8 cellular contexts compared by ENCODE assay signal in genomic region chr7:86939197-86939814, GRCh38.
DNase-seq lines count a peak whose midpoint lies in the region; ATAC-seq, FAIRE-seq and TF ChIP-seq lines count a peak whose summit lies in the region.

No MANE protein-coding gene starts in this region.

- peak; percentile 88 for TF ChIP-seq RAD21 in GM12878 (IDR thresholded peaks at IDR 0.05; ENCODE audit: insufficient read depth, low read depth, low read length)

- CTCF ChIA-PET in PC-3 (lab: Charles Lee) (no interaction called here), GM12878 (lab: Yijun Ruan, JAX) (interaction anchor here (0.7 to 3.3 kb wide), 2 partner anchors 131 to 209 kb away, joined by 3 to 23 read pairs; no protein-coding TSS in a partner anchor)

- H3K36me3 ChIP-seq in PC-3 (ENCODE audit: low read depth, low read length) (no peaks in the 10 kb centered on the region), GM12878 (ENCODE audit: control insufficient read depth in 2 of 2, insufficient read depth in 2 of 2, low read length in 1 of 2) (no peaks in the 10 kb centered on the region)

- ATAC-seq in GM21515 (IDR thresholded peaks at IDR 0.05; ENCODE audit: unreplicated experiment) = peak; percentile 77
- ATAC-seq in PC-3 = peak; percentile 52
- ATAC-seq in GM12878 = peak; percentile 88
- ATAC-seq in stimulated activated naive B cell treated with anti-CD40 and anti-IgM and Interleukin-4, amounts not matched to agents 10 μg/mL and 1 μg/mL and 100 μg/mL, for 72 hours (replicated peaks) = peak; percentile 64 to 72

- RAD21 ChIA-PET in GM12878 (lab: Charles Lee; ENCODE audit: unreplicated experiment) = interaction anchor here (0.9 to 1.6 kb wide), 2 partner anchors 12 to 209 kb away, joined by 3 to 5 read pairs; no protein-coding TSS in a partner anchor

- intact Hi-C loops in PC-3 (cut with micrococcal nuclease) (loop anchor here (1.0 kb wide), 3 partner anchors 13 to 209 kb away; no protein-coding TSS in a partner anchor), GM12878 (cut with micrococcal nuclease; ENCODE audit: unreplicated experiment) (loop anchor here (1.0 to 2.0 kb wide), 2 partner anchors 209 to 297 kb away; no protein-coding TSS in a partner anchor)

- peak; percentile 55 to 78 for DNase-seq in NCI-H524 (lab: John Stamatoyannopoulos, UW)
- DNase-seq in NCI-H524 treated with DMSO at 0.1 percent for 48 hours (lab: John Stamatoyannopoulos, UW) = no peak
- peak; percentile 58 for DNase-seq in KBM-7
- peak; percentile 87 for DNase-seq in PC-3
- peak; percentile 40 for DNase-seq in GM12878 (ENCODE audit: low read depth, low spot score)
- no peak for DNase-seq in stimulated activated naive B cell treated with anti-CD40 and anti-IgM and Interleukin-4, amounts not matched to agents 10 μg/mL and 1 μg/mL and 100 μg/mL, for 72 hours

- H3K27me3 Mint-ChIP-seq in stimulated activated naive B cell treated with anti-CD40 and anti-IgM and Interleukin-4, amounts not matched to agents 10 μg/mL and 1 μg/mL and 100 μg/mL, for 72 hours = no peaks in the 10 kb centered on the region

- H3K36me3 Mint-ChIP-seq in stimulated activated naive B cell treated with anti-CD40 and anti-IgM and Interleukin-4, amounts not matched to agents 10 μg/mL and 1 μg/mL and 100 μg/mL, for 72 hours = no peaks in the 10 kb centered on the region

- no peaks in the 10 kb centered on the region for H3K9me2 ChIP-seq in PC-3 (replicated peaks; ENCODE audit: low read length)

- TF ChIP-seq POLR2A in GM12878 (IDR thresholded peaks at IDR 0.05; ENCODE audit: low read depth, low read length) = no peak

- H3K9me3 ChIP-seq in PC-3 (ENCODE audit: low read length) (no peaks in the 10 kb centered on the region), GM12878 (replicated peaks; ENCODE audit: control insufficient read depth, insufficient read depth, low read length) (no peaks in the 10 kb centered on the region)

- H3K4me1 Mint-ChIP-seq in stimulated activated naive B cell treated with anti-CD40 and anti-IgM and Interleukin-4, amounts not matched to agents 10 μg/mL and 1 μg/mL and 100 μg/mL, for 72 hours = peaks cover 0 to 2% of the 10 kb centered on the region in 2 donors

- H3K9me3 Mint-ChIP-seq in stimulated activated naive B cell treated with anti-CD40 and anti-IgM and Interleukin-4, amounts not matched to agents 10 μg/mL and 1 μg/mL and 100 μg/mL, for 72 hours = no peaks in the 10 kb centered on the region

- H3K4me3 ChIP-seq in PC-3 (ENCODE audit: low read length) (no peak overlapping the region), GM12878 (no peak overlapping the region)

- SMC1A ChIA-PET in GM12878 (lab: Charles Lee; ENCODE audit: uncharacterized antibody, unreplicated experiment) = no interaction called here

- H3K27ac Mint-ChIP-seq in stimulated activated naive B cell treated with anti-CD40 and anti-IgM and Interleukin-4, amounts not matched to agents 10 μg/mL and 1 μg/mL and 100 μg/mL, for 72 hours = no peak overlapping the region

- TF ChIP-seq CTCF in PC-3 (conservative IDR thresholded peaks at IDR 0.05; ENCODE audit: low read depth, low read length) (peak; percentile 84), GM12878 (IDR thresholded peaks at IDR 0.05 in 2 of 3, conservative IDR thresholded peaks at IDR 0.05 in 1 of 3; ENCODE audit: control insufficient read depth in 2 of 3, extremely low read depth in 1 of 3, insufficient read depth in 1 of 3, low read depth in 3 of 3, low read length in 3 of 3) (peak; percentile 57 to 71 (median 69); a peak in 5 of 6 replicates)

- H3K4me2 ChIP-seq in PC-3 (ENCODE audit: low read length) (no peak overlapping the region), GM12878 (ENCODE audit: control insufficient read depth, insufficient read depth) (no peak overlapping the region)

- H3F3A ChIP-seq in PC-3 (ENCODE audit: low read length, unreplicated experiment) = no peaks in the 10 kb centered on the region

- H2AFZ ChIP-seq in PC-3 (ENCODE audit: low read length) (no peak overlapping the region), GM12878 (ENCODE audit: control insufficient read depth, low read depth, low read length) (no peak overlapping the region)

- H4K20me1 ChIP-seq in PC-3 (ENCODE audit: low read length) (no peaks in the 10 kb centered on the region), GM12878 (ENCODE audit: control insufficient read depth, insufficient read depth) (no peaks in the 10 kb centered on the region)

- WGBS in GM12878 (ENCODE audit: insufficient coverage, insufficient replicate concordance, low lambda C conversion rate, missing lambda C conversion rate) = 23% methylated on average over 3 of the region's 3 CpGs

- TF ChIP-seq EP300 in GM12878 (IDR thresholded peaks at IDR 0.05; ENCODE audit: borderline replicate concordance in 1 of 2, control insufficient read depth in 1 of 2, low read depth in 2 of 2, low read length in 2 of 2) = no peak

- no peaks in the 10 kb centered on the region for H3K27me3 ChIP-seq in PC-3 (ENCODE audit: low read length)
- H3K27me3 ChIP-seq in GM12878 (replicated peaks in 1 of 2; ENCODE audit: control insufficient read depth in 2 of 2, insufficient read depth in 2 of 2, low read length in 1 of 2) = no peaks in the 10 kb centered on the region

- no TSS peak for BruUV-seq in PC-3 (replicated peaks; lab: Mats Ljungman, UMichigan)
- BruUV-seq in GM12878 (replicated peaks; lab: Mats Ljungman, UMichigan) = no TSS peak

- FAIRE-seq in GM12878 (lab: Jason Lieb, UNC) = peak; percentile 94
- FAIRE-seq in islet of Langerhans (lab: Jason Lieb, UNC) = peak; percentile 98

- H3K4me1 ChIP-seq in PC-3 (ENCODE audit: insufficient read depth, low read length) (peaks cover 11% of the 10 kb centered on the region; the same call in 1 of the 2 replicates), GM12878 (ENCODE audit: control insufficient read depth, insufficient read depth, low read length) (no peaks in the 10 kb centered on the region)

- no peak overlapping the region for H3K4me3 Mint-ChIP-seq in stimulated activated naive B cell treated with anti-CD40 and anti-IgM and Interleukin-4, amounts not matched to agents 10 μg/mL and 1 μg/mL and 100 μg/mL, for 72 hours

- no peak overlapping the region for H3K9ac ChIP-seq in PC-3 (ENCODE audit: low read length)
- H3K9ac ChIP-seq in GM12878 (ENCODE audit: control insufficient read depth, insufficient read depth, low read length) = no peak overlapping the region

- H3K27ac ChIP-seq in PC-3 (ENCODE audit: low read length) = no peak overlapping the region
- no peak overlapping the region for H3K27ac ChIP-seq in GM12878 (ENCODE audit: control insufficient read depth, insufficient read depth)

- POLR2A ChIA-PET in PC-3 (lab: Charles Lee; ENCODE audit: unreplicated experiment) (no interaction called here), GM12878 (lab: Charles Lee) (no interaction called here)

- no peaks in the 10 kb centered on the region for H3K79me2 ChIP-seq in PC-3 (ENCODE audit: low read length)
- no peaks in the 10 kb centered on the region for H3K79me2 ChIP-seq in GM12878 (ENCODE audit: control insufficient read depth, insufficient read depth, low read length)

- in situ Hi-C loops in KBM-7 (cut with MboI; ENCODE audit: low pct_unique_long_range_greater_than_20kb, low sequenced_read_pairs) (loop anchor here (25.0 kb wide), 1 partner anchor 298 kb away; no protein-coding TSS in a partner anchor), GM12878 (cut with MboI) (loop anchor here (5.0 to 25.0 kb wide), 2 partner anchors 208 to 473 kb away; no protein-coding TSS in a partner anchor)

TF ChIP-seq in GM12878, 131 proteins besides CTCF, POLR2A, EP300 and RAD21 (continues in another document):
- TF ChIP-seq, protein P1, sequence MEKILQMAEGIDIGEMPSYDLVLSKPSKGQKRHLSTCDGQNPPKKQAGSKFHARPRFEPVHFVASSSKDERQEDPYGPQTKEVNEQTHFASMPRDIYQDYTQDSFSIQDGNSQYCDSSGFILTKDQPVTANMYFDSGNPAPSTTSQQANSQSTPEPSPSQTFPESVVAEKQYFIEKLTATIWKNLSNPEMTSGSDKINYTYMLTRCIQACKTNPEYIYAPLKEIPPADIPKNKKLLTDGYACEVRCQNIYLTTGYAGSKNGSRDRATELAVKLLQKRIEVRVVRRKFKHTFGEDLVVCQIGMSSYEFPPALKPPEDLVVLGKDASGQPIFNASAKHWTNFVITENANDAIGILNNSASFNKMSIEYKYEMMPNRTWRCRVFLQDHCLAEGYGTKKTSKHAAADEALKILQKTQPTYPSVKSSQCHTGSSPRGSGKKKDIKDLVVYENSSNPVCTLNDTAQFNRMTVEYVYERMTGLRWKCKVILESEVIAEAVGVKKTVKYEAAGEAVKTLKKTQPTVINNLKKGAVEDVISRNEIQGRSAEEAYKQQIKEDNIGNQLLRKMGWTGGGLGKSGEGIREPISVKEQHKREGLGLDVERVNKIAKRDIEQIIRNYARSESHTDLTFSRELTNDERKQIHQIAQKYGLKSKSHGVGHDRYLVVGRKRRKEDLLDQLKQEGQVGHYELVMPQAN (conservative IDR thresholded peaks at IDR 0.05) = no peak
- TF ChIP-seq RAD51 (IDR thresholded peaks at IDR 0.05) (no peak), YBX1 (IDR thresholded peaks at IDR 0.05) (no peak), STAT3 (IDR thresholded peaks at IDR 0.05; ENCODE audit: low read depth, low read length) (no peak), YY1 (IDR thresholded peaks at IDR 0.05; ENCODE audit: low read depth, low read length) (peak; percentile 52; the same call in 1 of the 2 replicates), IRF3 (IDR thresholded peaks at IDR 0.05) (no peak), NR2C2 (IDR thresholded peaks at IDR 0.05; ENCODE audit: borderline replicate concordance, control insufficient read depth, insufficient read length, low read depth) (no peak)
- TF ChIP-seq, protein P2, sequence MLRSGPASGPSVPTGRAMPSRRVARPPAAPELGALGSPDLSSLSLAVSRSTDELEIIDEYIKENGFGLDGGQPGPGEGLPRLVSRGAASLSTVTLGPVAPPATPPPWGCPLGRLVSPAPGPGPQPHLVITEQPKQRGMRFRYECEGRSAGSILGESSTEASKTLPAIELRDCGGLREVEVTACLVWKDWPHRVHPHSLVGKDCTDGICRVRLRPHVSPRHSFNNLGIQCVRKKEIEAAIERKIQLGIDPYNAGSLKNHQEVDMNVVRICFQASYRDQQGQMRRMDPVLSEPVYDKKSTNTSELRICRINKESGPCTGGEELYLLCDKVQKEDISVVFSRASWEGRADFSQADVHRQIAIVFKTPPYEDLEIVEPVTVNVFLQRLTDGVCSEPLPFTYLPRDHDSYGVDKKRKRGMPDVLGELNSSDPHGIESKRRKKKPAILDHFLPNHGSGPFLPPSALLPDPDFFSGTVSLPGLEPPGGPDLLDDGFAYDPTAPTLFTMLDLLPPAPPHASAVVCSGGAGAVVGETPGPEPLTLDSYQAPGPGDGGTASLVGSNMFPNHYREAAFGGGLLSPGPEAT (IDR thresholded peaks at IDR 0.05; ENCODE audit: low read depth) = no peak

Comparison
In these comparisons a context has a peak if more than half of its experiments do, and no peak if none do; other contexts are left out.
1. DNase-seq: peak in NCI-H524 (2 of 2), KBM-7 (single experiment), PC-3 (single experiment) and GM12878 (single experiment); none in NCI-H524 treated with DMSO at 0.1 percent for 48 hours (single experiment) and stimulated activated naive B cell treated with anti-CD40 and anti-IgM and Interleukin-4, amounts not matched to agents 10 μg/mL and 1 μg/mL and 100 μg/mL, for 72 hours (single experiment).
2. Peak in every context shown above with its lines, with median percentiles within 50 percentile points of each other: ATAC-seq.